Comparison of ENCODE assay signal across 11 cellular contexts in genomic region chr1:227429447-227430359, GRCh38.
DNase-seq lines count a peak whose midpoint lies in the region; TF ChIP-seq lines count a peak whose summit lies in the region.
"Had no signal": no experiment of that assay in that cellular context is flagged by ENCODE, and none has a peak within 500 bp of the region (broad histone marks: within the 10 kb centered on the region; RNA-seq: fewer than 3 reads in every experiment).

No MANE protein-coding gene starts in this region.

- H3K27me3 Mint-ChIP-seq in HFFc6 (ENCODE audit: insufficient read depth) = no peaks in the 10 kb centered on the region; the same call in 1 of the 2 replicates

- H3K4me1 Mint-ChIP-seq in HFFc6 (ENCODE audit: low read depth) = peaks cover 53% of the 10 kb centered on the region

- peak overlapping the region; percentile 80 for H3K4me3 Mint-ChIP-seq in HFFc6

- DNase-seq in HFFc6 (peak; percentile 65), iris pigment epithelial cell (ENCODE audit: low read depth) (peak; percentile 46), stomach (no peak), NCI-H345 treated with DMSO at 0.1 percent for 48 hours (lab: John Stamatoyannopoulos, UW; ENCODE audit: unreplicated experiment) (no peak), NCI-H774 (lab: John Stamatoyannopoulos, UW) (no peak), medulla oblongata (ENCODE audit: extremely low spot score) (no peak)
- DNase-seq in activated CD4-positive, alpha-beta T cell treated with anti-CD3 and anti-CD28 coated beads for 4 hours = no peak
- DNase-seq: activated T-cell treated with anti-CD3 and anti-CD28 coated beads, Interleukin-2, amount 50 U/mL, for 1 hour; occipital lobe; stimulated activated naive CD8-positive, alpha-beta T cell treated with anti-CD3 and anti-CD28 coated beads, Interleukin-15, Interleukin-2, amounts not matched to agents 100 U/mL and 50 U/mL, for 24 hours had no signal

- TF ChIP-seq EP300 in stomach (IDR thresholded peaks at IDR 0.05) = no peak

- no peak for TF ChIP-seq CTCF in HFFc6 (IDR thresholded peaks at IDR 0.05)
- TF ChIP-seq CTCF in stomach (IDR thresholded peaks at IDR 0.05) = no peak

- WGBS in stomach, 5 donors = 49 to 64% (median 64%) methylated on average over 13 of the region's 13 CpGs

- H3K27ac Mint-ChIP-seq in HFFc6 = peak overlapping the region; percentile 89

- intact Hi-C loops in stomach (cut with DNase I; ENCODE audit: low total_unique reads) = no loop called here

- H3K9me3 Mint-ChIP-seq in HFFc6 = no peaks in the 10 kb centered on the region

- no peaks in the 10 kb centered on the region for H3K9me3 ChIP-seq in stomach

- TF ChIP-seq POLR2A in stomach (IDR thresholded peaks at IDR 0.05) = no peak

- no peaks in the 10 kb centered on the region for H3K27me3 ChIP-seq in stomach

- H3K4me3 ChIP-seq in stomach = no peak overlapping the region

- no peaks in the 10 kb centered on the region for H3K36me3 ChIP-seq in stomach

- H3K27ac ChIP-seq in angular gyrus (ENCODE audit: low read depth, low read length) (peak overlapping the region; percentile 96), stomach (peak overlapping the region in 4 of 5 donors; percentile 55 to 84 (median 64))

- H3K4me1 ChIP-seq in stomach = peaks cover 17 to 32% (median 26%) of the 10 kb centered on the region in 4 donors

- no peaks in the 10 kb centered on the region; the same call in 1 of the 2 replicates for H3K36me3 Mint-ChIP-seq in HFFc6 (ENCODE audit: low read depth)

Comparison
In these comparisons a context has a peak if more than half of its experiments do, and no peak if none do; other contexts are left out.
1. DNase-seq: peak in HFFc6 (single experiment) and iris pigment epithelial cell (single experiment); none in stomach (single experiment), activated CD4-positive, alpha-beta T cell treated with anti-CD3 and anti-CD28 coated beads for 4 hours (0 of 2), NCI-H345 treated with DMSO at 0.1 percent for 48 hours (single experiment), NCI-H774 (single experiment) and medulla oblongata (single experiment).